ENCODE assay signal across 21 cellular contexts in the genomic region with DNA sequence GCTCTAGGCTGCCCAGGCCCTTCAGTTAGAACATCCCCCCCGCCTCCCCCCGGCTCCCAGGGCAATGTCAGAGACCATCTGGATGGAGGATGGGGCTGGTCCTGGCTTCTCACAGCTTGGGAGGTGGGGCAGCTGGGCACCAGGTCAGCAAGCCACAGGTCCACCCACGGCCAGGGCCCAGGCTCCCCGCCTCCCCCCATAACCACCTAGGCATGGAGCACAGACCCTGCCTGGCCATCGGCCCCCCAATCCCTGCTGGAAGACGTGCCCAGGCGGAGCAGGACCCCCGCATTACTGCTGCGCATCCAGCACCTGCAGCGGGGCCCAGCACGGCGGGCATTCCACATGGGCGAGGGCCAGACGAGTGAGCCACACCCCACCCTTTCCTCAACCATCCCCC.
DNase-seq lines count a peak whose midpoint lies in the region; ATAC-seq and TF ChIP-seq lines count a peak whose summit lies in the region.
"Had no signal": no experiment of that assay in that cellular context is flagged by ENCODE, and none has a peak within 500 bp of the region (broad histone marks: within the 10 kb centered on the region; RNA-seq: fewer than 3 reads in every experiment).

No MANE protein-coding gene starts in this region.

- peak; percentile 38 for DNase-seq in Right ventricle myocardium superior
- no peak for DNase-seq in right atrium auricular region (ENCODE audit: low spot score)
- peak; percentile 16 for DNase-seq in glutamatergic neuron
- no peak for DNase-seq in neuronal stem cell (ENCODE audit: low spot score)
- no peak for DNase-seq in effector CD8-positive, alpha-beta T cell (lab: John Stamatoyannopoulos, UW)
- DNase-seq in NCI-H748 (lab: John Stamatoyannopoulos, UW; ENCODE audit: unreplicated experiment): no peak
- DNase-seq: ACHN; activated T-cell treated with anti-CD3 and anti-CD28 coated beads, Interleukin-2, amount 50 U/mL, for 24 hours; DND-41; Karpas-422; NCI-H1694; NCI-H524 treated with DMSO at 0.1 percent for 48 hours; stimulated activated CD4-positive, alpha-beta T cell treated with anti-CD3 and anti-CD28 coated beads, Interleukin-2, amount 100 ng/mL, for 24 hours had no signal

- H2BK15ac ChIP-seq in neuronal stem cell (ENCODE audit: low read length): no peak overlapping the region

- H3K9ac ChIP-seq in neuronal stem cell (ENCODE audit: low read depth, low read length, poor library complexity): no peak overlapping the region
- H3K9ac ChIP-seq: BLaER1 treated with 17β-estradiol and CSF1 and Interleukin-3, amounts not matched to agents 10 nM and 100 nM had no signal

- H3K4ac ChIP-seq in neuronal stem cell (ENCODE audit: low read length): no peak overlapping the region

- no peak overlapping the region for H4K91ac ChIP-seq in neuronal stem cell (ENCODE audit: low read depth, low read length, poor library complexity)

- peaks cover 14% of the 10 kb centered on the region for H3K36me3 Mint-ChIP-seq in glutamatergic neuron (ENCODE audit: unreplicated experiment)

- no peak overlapping the region for H3K18ac ChIP-seq in neuronal stem cell (ENCODE audit: low read length)

- H3K4me2 ChIP-seq in neuronal stem cell (ENCODE audit: insufficient read depth, low read length, poor library complexity, severe bottlenecking): no peak overlapping the region

- intact Hi-C loops in Right ventricle myocardium superior (cut with DNase I): no loop called here

- H3K4me3 ChIP-seq in right atrium auricular region (no peak overlapping the region), neuronal stem cell (ENCODE audit: low read length in 2 of 2) (no peak overlapping the region)
- H3K4me3 ChIP-seq: BLaER1 treated with 17β-estradiol and CSF1 and Interleukin-3, amounts not matched to agents 10 nM and 100 nM; heart left ventricle; skin epidermis had no signal

- no peak overlapping the region for H4K8ac ChIP-seq in neuronal stem cell (ENCODE audit: low read depth, low read length)

- H3K4me1 ChIP-seq in right atrium auricular region: no peaks in the 10 kb centered on the region
- no peaks in the 10 kb centered on the region for H3K4me1 ChIP-seq in neuronal stem cell (ENCODE audit: control insufficient read depth in 2 of 2, insufficient read depth in 1 of 2, low read depth in 1 of 2, low read length in 2 of 2)
- H3K4me1 ChIP-seq: heart left ventricle had no signal

- peaks cover 3% of the 10 kb centered on the region for H3K79me1 ChIP-seq in neuronal stem cell (ENCODE audit: low read depth, low read length)

- H3K9me3 Mint-ChIP-seq in glutamatergic neuron (ENCODE audit: unreplicated experiment): peaks cover 11% of the 10 kb centered on the region
- H3K9me3 Mint-ChIP-seq: activated naive CD4-positive, alpha-beta T cell treated with anti-CD3 and anti-CD28 coated beads, Interleukin-2, amount 50 U/mL, for 24 hours; central memory CD8-positive, alpha-beta T cell had no signal

- H2BK120ac ChIP-seq in neuronal stem cell (ENCODE audit: low read depth, low read length): no peak overlapping the region

- WGBS in neuronal stem cell (ENCODE audit: extremely low coverage in 2 of 2, insufficient read length in 2 of 2, insufficient replicate concordance in 1 of 2), 2 donors: no CpG with 5 or more reads among the region's 14 CpGs

- no peak overlapping the region for H3K4me3 Mint-ChIP-seq in glutamatergic neuron (ENCODE audit: unreplicated experiment)
- H3K4me3 Mint-ChIP-seq: activated naive CD4-positive, alpha-beta T cell treated with anti-CD3 and anti-CD28 coated beads, Interleukin-2, amount 50 U/mL, for 24 hours; activated T-cell treated with anti-CD3 and anti-CD28 coated beads, Interleukin-2, amount 50 U/mL, for 24 hours; central memory CD8-positive, alpha-beta T cell; nephron progenitor cell had no signal

- H2AK5ac ChIP-seq in neuronal stem cell (ENCODE audit: low read depth, low read length): no peak overlapping the region

- no peak overlapping the region for H2AFZ ChIP-seq in neuronal stem cell (ENCODE audit: low read length)

- peak overlapping the region; percentile 16 for H2BK12ac ChIP-seq in neuronal stem cell (ENCODE audit: low read length)

- H3K4me1 Mint-ChIP-seq in glutamatergic neuron (ENCODE audit: low read depth, unreplicated experiment): peaks cover 28% of the 10 kb centered on the region
- H3K4me1 Mint-ChIP-seq: activated naive CD4-positive, alpha-beta T cell treated with anti-CD3 and anti-CD28 coated beads, Interleukin-2, amount 50 U/mL, for 24 hours; central memory CD8-positive, alpha-beta T cell had no signal

- ATAC-seq in Right ventricle myocardium superior (ENCODE audit: poor library complexity) (no peak), GM21447 (IDR thresholded peaks at IDR 0.05; ENCODE audit: unreplicated experiment) (no peak)
- ATAC-seq: heart left ventricle had no signal

- H3K27me3 ChIP-seq in right atrium auricular region: no peaks in the 10 kb centered on the region
- no peaks in the 10 kb centered on the region for H3K27me3 ChIP-seq in neuronal stem cell (ENCODE audit: control insufficient read depth in 3 of 3, insufficient read depth in 3 of 3, low read depth in 1 of 3, low read length in 3 of 3)
- H3K27me3 ChIP-seq: heart left ventricle had no signal

- TF ChIP-seq CTCF in right atrium auricular region (IDR thresholded peaks at IDR 0.05): no peak
- no peak for TF ChIP-seq CTCF in glutamatergic neuron (IDR thresholded peaks at IDR 0.05; ENCODE audit: partially characterized antibody, unreplicated experiment)

- H3K23ac ChIP-seq in neuronal stem cell (ENCODE audit: low read depth, low read length, poor library complexity): peak overlapping the region; percentile 80

- H3K36me3 ChIP-seq in right atrium auricular region (no peaks in the 10 kb centered on the region), neuronal stem cell (replicated peaks in 1 of 2; ENCODE audit: control insufficient read depth in 2 of 2, insufficient read depth in 2 of 2, low read length in 2 of 2) (no peaks in the 10 kb centered on the region)
- H3K36me3 ChIP-seq: heart left ventricle had no signal

- peaks cover 4% of the 10 kb centered on the region for H3K27me3 Mint-ChIP-seq in glutamatergic neuron (ENCODE audit: unreplicated experiment)
- H3K27me3 Mint-ChIP-seq: activated naive CD4-positive, alpha-beta T cell treated with anti-CD3 and anti-CD28 coated beads, Interleukin-2, amount 50 U/mL, for 24 hours; activated T-cell treated with anti-CD3 and anti-CD28 coated beads, Interleukin-2, amount 50 U/mL, for 24 hours; central memory CD8-positive, alpha-beta T cell had no signal

- peak overlapping the region; percentile 25 for H3K27ac Mint-ChIP-seq in glutamatergic neuron (ENCODE audit: unreplicated experiment)
- H3K27ac Mint-ChIP-seq: activated naive CD4-positive, alpha-beta T cell treated with anti-CD3 and anti-CD28 coated beads, Interleukin-2, amount 50 U/mL, for 24 hours; activated T-cell treated with anti-CD3 and anti-CD28 coated beads, Interleukin-2, amount 50 U/mL, for 24 hours; nephron progenitor cell had no signal

- no peak overlapping the region for H3K14ac ChIP-seq in neuronal stem cell (ENCODE audit: low read length)

- H2BK5ac ChIP-seq in neuronal stem cell (ENCODE audit: low read length): no peak overlapping the region

- H3K27ac ChIP-seq in right atrium auricular region: no peak overlapping the region
- H3K27ac ChIP-seq in neuronal stem cell (replicated peaks; ENCODE audit: low read length): no peak overlapping the region
- H3K27ac ChIP-seq: BLaER1 treated with 17β-estradiol and CSF1 and Interleukin-3, amounts not matched to agents 10 nM and 100 nM; epithelial cell of prostate; heart left ventricle; skin epidermis had no signal

- H3K9me3 ChIP-seq in right atrium auricular region: no peaks in the 10 kb centered on the region
- peaks cover 0 to 3% of the 10 kb centered on the region in 2 donors for H3K9me3 ChIP-seq in neuronal stem cell (replicated peaks in 1 of 2; ENCODE audit: control insufficient read depth in 2 of 2, insufficient read depth in 1 of 2, low read depth in 1 of 2, low read length in 2 of 2)

Comparison
In these comparisons a context has a peak if more than half of its experiments do, and no peak if none do; other contexts are left out.
1. DNase-seq: peak in Right ventricle myocardium superior (single experiment) and glutamatergic neuron (single experiment); none in right atrium auricular region (single experiment), neuronal stem cell (single experiment), effector CD8-positive, alpha-beta T cell (single experiment) and NCI-H748 (single experiment).